In genomic region chrX:1624861-1625215, GRCh38 we compare ENCODE assay signal across 5 cellular contexts. TPM values are rescaled to one million over a fixed set of nuclear protein-coding genes. Genes with fewer than 3 reads are reported as not detected.
"Had no signal": no experiment of that assay in that cellular context is flagged by ENCODE, and none has a peak within 500 bp of the region (broad histone marks: within the 10 kb centered on the region; RNA-seq: fewer than 3 reads in every experiment).

No MANE protein-coding gene starts in this region.

RNA-seq across cellular contexts. Expression of gene ASMT, which starts 10.0 kb away (rescaled TPM):
- total RNA-seq: activated naive CD8-positive, alpha-beta T cell treated with anti-CD3 and anti-CD28 coated beads, Interleukin-2, amount 10 ng/mL, durations not matched to agents 7 days and 5 days; activated T-helper 1 cell treated with anti-CD3 and anti-CD28 coated beads, Interleukin-12 subunit alpha, Interleukin-12 subunit beta, Interleukin-2, Interleukin-4 antibody, amounts not matched to agents 30 ng/mL and 10 ng/mL and 1 ng/mL, durations not matched to agents 14 hours and 24 hours and 36 hours; activated T-helper 2 cell treated with anti-CD3 and anti-CD28 coated beads, Interferon-gamma antibody, Interleukin-2, Interleukin-4, amounts not matched to agents 10 μg/mL and 5 μg/mL and 100 μg/mL, durations not matched to agents 14 hours and 24 hours and 36 hours; cardiac muscle cell; T-helper 2 cell treated with Interferon-gamma antibody and Interleukin-4, amounts not matched to agents 100 ng/mL and 5 ng/mL, for 36 hours had no signal
- polyA plus RNA-seq: cardiac muscle cell had no signal
